In the genomic region with DNA sequence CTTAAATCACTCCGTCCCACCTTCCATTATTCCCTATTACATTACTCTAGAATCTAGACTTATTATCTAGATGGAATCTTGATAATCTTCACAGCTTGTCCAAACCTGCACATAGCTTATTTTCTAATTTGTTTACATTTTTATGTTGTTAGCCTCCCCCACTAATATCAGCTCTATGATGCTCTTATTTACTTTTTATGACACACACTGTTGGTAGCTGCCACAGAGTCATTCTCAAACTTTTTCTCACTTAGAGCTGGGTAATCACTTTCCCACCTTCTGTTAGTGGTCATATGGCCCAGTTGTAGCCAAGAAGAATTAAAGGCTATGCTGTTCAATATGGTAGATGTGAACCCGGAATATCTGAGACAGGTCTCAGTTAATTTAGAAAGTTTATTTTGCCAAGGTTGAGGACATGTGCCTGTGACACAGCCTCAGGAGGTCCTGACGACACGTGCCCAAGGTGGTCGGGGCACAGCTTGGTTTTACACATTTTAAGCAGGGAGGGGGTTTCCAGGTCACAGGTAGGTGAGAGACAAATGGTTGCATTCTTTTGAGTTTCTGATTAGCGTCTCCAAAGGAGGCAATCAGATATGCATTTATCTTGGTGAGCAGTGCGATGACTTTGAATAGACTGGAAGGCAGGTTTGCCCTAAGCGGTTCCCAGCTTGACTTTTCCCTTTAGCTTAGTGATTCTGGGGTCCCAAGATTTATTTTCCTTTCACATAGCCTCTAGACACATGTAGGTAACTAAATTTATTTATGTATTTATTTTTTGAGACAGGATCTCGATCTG, we compare ENCODE assay signal across 24 cellular contexts.
"Had no signal": no experiment of that assay in that cellular context is flagged by ENCODE, and none has a peak within 500 bp of the region (broad histone marks: within the 10 kb centered on the region; RNA-seq: fewer than 3 reads in every experiment).

No MANE protein-coding gene starts in this region.

- H3K36me3 Mint-ChIP-seq: naive thymus-derived CD4-positive, alpha-beta T cell; stimulated activated memory B cell treated with anti-CD40 and anti-IgM and Interleukin-4, amounts not matched to agents 10 μg/mL and 1 μg/mL and 100 μg/mL, for 72 hours had no signal

- H3K27me3 ChIP-seq: dorsolateral prefrontal cortex, esophagus squamous epithelium, spleen, tibial artery, upper lobe of left lung, uterus had no signal

- H3K4me1 ChIP-seq: esophagus squamous epithelium, spleen, tibial artery, upper lobe of left lung, uterus had no signal

- H3K27ac ChIP-seq: dorsolateral prefrontal cortex, esophagus squamous epithelium, neutrophil, spleen, tibial artery, upper lobe of left lung, uterus had no signal

- DNase-seq: cortex of kidney; dorsolateral prefrontal cortex; effector CD8-positive, alpha-beta T cell; esophagus squamous epithelium; foreskin fibroblast; left colon; left ventricle myocardium superior; mesenchymal stem cell; naive thymus-derived CD4-positive, alpha-beta T cell; nephron progenitor cell; posterior cingulate gyrus; spleen; stimulated activated CD4-positive, alpha-beta T cell treated with anti-CD3 and anti-CD28 coated beads, Interleukin-15, amount 100 ng/mL, for 24 hours; stimulated activated CD4-positive, alpha-beta T cell treated with anti-CD3 and anti-CD28 coated beads, Interleukin-1b, Interleukin-23, amount 100 ng/mL, for 48 hours; stimulated activated CD4-positive, alpha-beta T cell treated with anti-CD3 and anti-CD28 coated beads, Interleukin-4, amount 100 ng/mL, for 24 hours; tibial artery; upper lobe of left lung; uterus had no signal

- FAIRE-seq: endometrium had no signal

- H3K4me1 Mint-ChIP-seq: naive thymus-derived CD4-positive, alpha-beta T cell; nephron progenitor cell; stimulated activated memory B cell treated with anti-CD40 and anti-IgM and Interleukin-4, amounts not matched to agents 10 μg/mL and 1 μg/mL and 100 μg/mL, for 72 hours had no signal

- H3K4me3 Mint-ChIP-seq: naive thymus-derived CD4-positive, alpha-beta T cell; nephron progenitor cell; stimulated activated memory B cell treated with anti-CD40 and anti-IgM and Interleukin-4, amounts not matched to agents 10 μg/mL and 1 μg/mL and 100 μg/mL, for 72 hours; stimulated activated naive CD8-positive, alpha-beta T cell treated with anti-CD3 and anti-CD28 coated beads, Interleukin-15, Interleukin-2, amounts not matched to agents 100 ng/mL and 50 ng/mL, for 24 hours had no signal

- ATAC-seq: left colon; left ventricle myocardium superior; naive thymus-derived CD4-positive, alpha-beta T cell; sciatic nerve; stimulated activated memory B cell treated with anti-CD40 and anti-IgM and Interleukin-4, amounts not matched to agents 10 μg/mL and 1 μg/mL and 100 μg/mL, for 72 hours had no signal

- H3K9me3 Mint-ChIP-seq: naive thymus-derived CD4-positive, alpha-beta T cell; stimulated activated naive CD8-positive, alpha-beta T cell treated with anti-CD3 and anti-CD28 coated beads, Interleukin-15, Interleukin-2, amounts not matched to agents 100 ng/mL and 50 ng/mL, for 24 hours had no signal

- H3K4me3 ChIP-seq: dorsolateral prefrontal cortex, esophagus squamous epithelium, lung, spleen, tibial artery, upper lobe of left lung, uterus had no signal

- H3K27me3 Mint-ChIP-seq: naive thymus-derived CD4-positive, alpha-beta T cell had no signal

- H3K9me3 ChIP-seq: esophagus squamous epithelium, neutrophil, spleen, tibial artery, upper lobe of left lung, uterus had no signal

- H3K27ac Mint-ChIP-seq: naive thymus-derived CD4-positive, alpha-beta T cell; nephron progenitor cell; stimulated activated memory B cell treated with anti-CD40 and anti-IgM and Interleukin-4, amounts not matched to agents 10 μg/mL and 1 μg/mL and 100 μg/mL, for 72 hours; stimulated activated naive CD8-positive, alpha-beta T cell treated with anti-CD3 and anti-CD28 coated beads, Interleukin-15, Interleukin-2, amounts not matched to agents 100 ng/mL and 50 ng/mL, for 24 hours had no signal

- H3K36me3 ChIP-seq: esophagus squamous epithelium, neutrophil, spleen, tibial artery, upper lobe of left lung, uterus had no signal
